Comparison of ENCODE assay signal across 8 cellular contexts in the genomic region with DNA sequence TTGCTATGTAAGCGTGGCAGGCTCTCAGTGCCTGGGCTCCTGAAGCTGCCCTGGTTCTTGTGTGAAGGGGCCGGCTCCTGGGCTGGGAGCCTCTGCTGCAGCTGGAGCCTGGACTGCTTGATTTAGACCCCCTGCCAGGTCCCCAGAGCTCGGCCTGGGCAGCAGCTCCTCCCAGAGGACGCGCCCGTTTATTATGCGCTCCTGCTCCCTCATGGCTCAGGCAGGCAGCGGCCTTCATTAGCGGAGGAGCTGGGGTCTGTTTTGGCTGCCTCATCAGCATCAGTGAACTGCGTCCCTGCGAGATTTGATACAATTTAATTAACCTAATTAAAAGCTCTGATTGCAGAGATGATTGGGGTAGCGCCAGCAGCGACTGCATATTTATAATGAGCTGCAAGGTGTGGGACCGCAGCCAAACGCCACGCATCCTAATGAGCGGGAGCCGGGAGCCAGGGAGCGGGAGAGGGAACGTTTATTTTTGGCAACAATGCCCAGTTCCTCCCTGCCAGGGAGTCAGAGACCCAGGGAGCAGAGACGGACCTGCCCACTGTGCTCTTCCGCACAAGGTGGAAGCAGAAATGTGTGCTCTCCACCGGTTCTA. TPM values are rescaled to one million over a fixed set of nuclear protein-coding genes. Genes with fewer than 3 reads are reported as not detected.
DNase-seq lines count a peak whose midpoint lies in the region; ATAC-seq, FAIRE-seq and TF ChIP-seq lines count a peak whose summit lies in the region.

No MANE protein-coding gene starts in this region.

- H3K4me3 ChIP-seq in AG04449 (ENCODE audit: low read depth, low read length): no peak overlapping the region

- no peak for ATAC-seq in activated CD8-positive, alpha-beta T cell treated with anti-CD3 and anti-CD28 coated beads, Interleukin-2, amount 10 ng/mL, durations not matched to agents 7 days and 5 days
- ATAC-seq in HG02623 (IDR thresholded peaks at IDR 0.05; ENCODE audit: unreplicated experiment): no peak

- FAIRE-seq in GM12892 (lab: Jason Lieb, UNC): no peak

- H3K4me1 Mint-ChIP-seq in activated CD8-positive, alpha-beta T cell treated with anti-CD3 and anti-CD28 coated beads, Interleukin-2, amount 10 ng/mL, durations not matched to agents 7 days and 5 days (ENCODE audit: low read depth): peaks cover 54% of the 10 kb centered on the region
- H3K4me1 Mint-ChIP-seq in Calu3 (ENCODE audit: low read depth, unreplicated experiment): no peaks in the 10 kb centered on the region

- DNase-seq in AG04449 (ENCODE audit: low read depth, low spot score): no peak
- peak; percentile 33 for DNase-seq in M059J (ENCODE audit: low read depth)
- no peak for DNase-seq in activated CD8-positive, alpha-beta T cell treated with anti-CD3 and anti-CD28 coated beads, Interleukin-2, amount 10 ng/mL, durations not matched to agents 7 days and 5 days
- DNase-seq in iris pigment epithelial cell (ENCODE audit: low read depth): peak; percentile 41
- DNase-seq in GM12892 (ENCODE audit: insufficient read length): no peak
- no peak for DNase-seq in hepatic stellate cell (ENCODE audit: low spot score)
- no peak for DNase-seq in Calu3

- no peak overlapping the region for H3K4me3 Mint-ChIP-seq in activated CD8-positive, alpha-beta T cell treated with anti-CD3 and anti-CD28 coated beads, Interleukin-2, amount 10 ng/mL, durations not matched to agents 7 days and 5 days
- H3K4me3 Mint-ChIP-seq in Calu3 (ENCODE audit: low read depth, unreplicated experiment): no peak overlapping the region

- no peak for TF ChIP-seq POLR2A in GM12892 (IDR thresholded peaks at IDR 0.05; ENCODE audit: low read depth, low read length)

- intact Hi-C loops in Calu3 (cut with micrococcal nuclease; ENCODE audit: unreplicated experiment): no loop called here

- CTCF ChIA-PET in AG04449 (lab: Yijun Ruan, JAX): interaction anchor here (0.9 to 20.1 kb wide), 9 partner anchors 9 to 806 kb away, joined by 3 to 398 read pairs (median 9); a partner anchor contains a TSS
- CTCF ChIA-PET in activated CD8-positive, alpha-beta T cell treated with anti-CD3 and anti-CD28 coated beads, Interleukin-2, amount 10 ng/mL, durations not matched to agents 7 days and 5 days (lab: Charles Lee): interaction anchor here (0.9 to 1.8 kb wide), 7 partner anchors 8 to 108 kb away, joined by 3 to 12 read pairs (median 5); no protein-coding TSS in a partner anchor
- CTCF ChIA-PET in Calu3 (lab: Charles Lee): no interaction called here

- TF ChIP-seq CTCF in AG04449 (IDR thresholded peaks at IDR 0.05; ENCODE audit: insufficient read depth, low read length, missing control alignments) (peak; percentile 13), Calu3 (IDR thresholded peaks at IDR 0.05; ENCODE audit: unreplicated experiment) (no peak)

- H3K9me3 Mint-ChIP-seq in activated CD8-positive, alpha-beta T cell treated with anti-CD3 and anti-CD28 coated beads, Interleukin-2, amount 10 ng/mL, durations not matched to agents 7 days and 5 days (ENCODE audit: insufficient read depth): no peaks in the 10 kb centered on the region
- H3K9me3 Mint-ChIP-seq in Calu3 (ENCODE audit: low read depth, unreplicated experiment): no peaks in the 10 kb centered on the region

- peaks cover 21% of the 10 kb centered on the region for H3K36me3 Mint-ChIP-seq in activated CD8-positive, alpha-beta T cell treated with anti-CD3 and anti-CD28 coated beads, Interleukin-2, amount 10 ng/mL, durations not matched to agents 7 days and 5 days (ENCODE audit: low read depth)
- peaks cover 18% of the 10 kb centered on the region for H3K36me3 Mint-ChIP-seq in Calu3 (ENCODE audit: insufficient read depth, unreplicated experiment)

- peak overlapping the region; percentile 51 for H3K27ac Mint-ChIP-seq in activated CD8-positive, alpha-beta T cell treated with anti-CD3 and anti-CD28 coated beads, Interleukin-2, amount 10 ng/mL, durations not matched to agents 7 days and 5 days
- H3K27ac Mint-ChIP-seq in Calu3 (ENCODE audit: unreplicated experiment): no peak overlapping the region

- H3K27me3 Mint-ChIP-seq in activated CD8-positive, alpha-beta T cell treated with anti-CD3 and anti-CD28 coated beads, Interleukin-2, amount 10 ng/mL, durations not matched to agents 7 days and 5 days (ENCODE audit: low read depth): no peaks in the 10 kb centered on the region
- peaks cover 6% of the 10 kb centered on the region for H3K27me3 Mint-ChIP-seq in Calu3 (ENCODE audit: unreplicated experiment)

- no TSS peak for BruUV-seq in Calu3 (replicated peaks; lab: Mats Ljungman, UMichigan)

- POLR2A ChIA-PET in AG04449 (lab: Yijun Ruan, JAX): interaction anchor here (0.6 to 1.4 kb wide), 2 partner anchors 9 to 16 kb away, joined by 3 to 8 read pairs; a partner anchor contains a TSS
- POLR2A ChIA-PET in activated CD8-positive, alpha-beta T cell treated with anti-CD3 and anti-CD28 coated beads, Interleukin-2, amount 10 ng/mL, durations not matched to agents 7 days and 5 days (lab: Charles Lee): no interaction called here

RNA-seq across cellular contexts. Expression of a gene that starts 16.6 kb away (rescaled TPM):
- 69.6 and 103 TPM in 2 replicates for total RNA-seq in M059J (2014; rRNA removed; shearing (Covaris generic))
- 10 to 100 TPM; 39.0 to 39.5 TPM for total RNA-seq in activated CD8-positive, alpha-beta T cell treated with anti-CD3 and anti-CD28 coated beads, Interleukin-2, amount 10 ng/mL, durations not matched to agents 7 days and 5 days
- 44.4 TPM for polyA plus RNA-seq in GM12892 (2012; ENCODE audit: missing spikeins)
- 38.5 and 43.0 TPM in 2 replicates for total RNA-seq in Calu3 (2022)

RNA-seq across cellular contexts. Expression of a gene that starts 17.4 kb away (rescaled TPM):
- total RNA-seq in M059J (2014; rRNA removed; shearing (Covaris generic)): not detected in 2 replicates
- total RNA-seq in activated CD8-positive, alpha-beta T cell treated with anti-CD3 and anti-CD28 coated beads, Interleukin-2, amount 10 ng/mL, durations not matched to agents 7 days and 5 days: not detected
- 0.19 TPM for polyA plus RNA-seq in GM12892 (2012; ENCODE audit: missing spikeins)
- total RNA-seq in Calu3 (2022): not detected in 2 replicates

RNA-seq across cellular contexts. Expression of a gene that starts 23.9 kb away (rescaled TPM):
- total RNA-seq in M059J (2014; rRNA removed; shearing (Covaris generic)): 18.2 and 24.6 TPM in 2 replicates
- total RNA-seq in activated CD8-positive, alpha-beta T cell treated with anti-CD3 and anti-CD28 coated beads, Interleukin-2, amount 10 ng/mL, durations not matched to agents 7 days and 5 days: 10 to 100 TPM; 12.4 to 13.5 TPM
- polyA plus RNA-seq in GM12892 (2012; ENCODE audit: missing spikeins): 9.3 TPM
- total RNA-seq in Calu3 (2022): 16.9 and 20.4 TPM in 2 replicates

RNA-seq across cellular contexts. Expression of a gene that starts 39.4 kb away (rescaled TPM):
- 187 and 209 TPM in 2 replicates for total RNA-seq in M059J (2014; rRNA removed; shearing (Covaris generic))
- total RNA-seq in activated CD8-positive, alpha-beta T cell treated with anti-CD3 and anti-CD28 coated beads, Interleukin-2, amount 10 ng/mL, durations not matched to agents 7 days and 5 days: 10 to 100 TPM; 86.3 to 98.0 TPM
- 78.0 TPM for polyA plus RNA-seq in GM12892 (2012; ENCODE audit: missing spikeins)
- total RNA-seq in Calu3 (2022): 75.3 and 91.7 TPM in 2 replicates

Comparison
In these comparisons a context has a peak if more than half of its experiments do, and no peak if none do; other contexts are left out.
1. DNase-seq: peak in M059J (single experiment) and iris pigment epithelial cell (single experiment); none in AG04449 (single experiment), activated CD8-positive, alpha-beta T cell treated with anti-CD3 and anti-CD28 coated beads, Interleukin-2, amount 10 ng/mL, durations not matched to agents 7 days and 5 days (single experiment), GM12892 (single experiment), hepatic stellate cell (single experiment) and Calu3 (single experiment).